ENCODE assay signal across 28 cellular contexts in the genomic region with DNA sequence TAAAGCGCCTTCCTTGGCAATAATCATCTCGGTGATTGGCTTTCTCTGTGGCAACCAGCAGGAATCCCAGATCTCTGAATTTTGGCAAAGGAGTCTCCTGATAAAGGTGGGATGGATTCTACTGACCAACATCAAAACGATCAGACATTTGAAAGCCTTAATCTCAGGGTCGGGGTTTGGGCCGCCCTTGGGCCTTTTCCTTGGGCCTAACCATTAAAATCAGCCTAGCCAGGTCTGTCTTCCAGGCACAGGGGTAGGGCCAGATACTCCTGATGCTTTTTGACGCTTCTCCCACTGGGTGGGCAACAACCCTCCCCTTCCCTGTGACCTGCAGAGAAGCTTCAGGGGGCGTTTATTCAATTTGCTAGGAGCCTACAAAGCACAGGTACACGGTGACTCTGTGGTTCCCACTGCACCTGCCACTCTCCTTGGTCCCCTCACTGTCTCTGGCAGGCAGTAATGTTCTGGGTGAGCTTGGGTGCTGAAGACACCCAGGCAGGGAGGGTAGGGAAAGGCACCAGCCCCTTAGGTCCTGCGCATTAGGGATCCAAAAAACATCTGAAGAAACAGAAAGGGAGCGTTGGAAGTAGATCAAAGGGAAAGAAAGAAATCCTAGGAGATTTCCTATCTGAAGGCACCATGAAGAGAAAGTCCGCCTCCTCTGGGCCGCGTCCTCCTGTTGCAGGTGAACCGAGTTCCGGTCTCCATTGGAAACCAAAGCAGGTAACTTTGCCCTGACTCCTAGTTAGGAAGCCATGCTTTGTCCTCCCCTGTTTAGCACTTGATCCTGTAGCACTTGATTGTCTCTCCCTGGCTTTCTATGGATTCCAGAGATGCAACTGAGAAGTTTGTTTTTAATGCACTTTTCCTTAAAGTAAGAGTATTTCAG. TPM values are rescaled to one million over a fixed set of nuclear protein-coding genes. Genes with fewer than 3 reads are reported as not detected.
DNase-seq lines count a peak whose midpoint lies in the region; ATAC-seq and TF ChIP-seq lines count a peak whose summit lies in the region.
"Had no signal": no experiment of that assay in that cellular context is flagged by ENCODE, and none has a peak within 500 bp of the region (broad histone marks: within the 10 kb centered on the region; RNA-seq: fewer than 3 reads in every experiment).

No MANE protein-coding gene starts in this region.

- ATAC-seq in activated T-helper 17 cell treated with anti-CD3 and anti-CD28 coated beads, Interleukin-2, amount 50 U/mL, for 72 hours (replicated peaks), result no peak
- ATAC-seq: activated CD8-positive, alpha-beta T cell treated with anti-CD3 and anti-CD28 coated beads for 36 hours had no signal

- no peak overlapping the region for H3K4me3 Mint-ChIP-seq in activated naive CD4-positive, alpha-beta T cell treated with anti-CD3 and anti-CD28 coated beads, Interleukin-2, amount 10 ng/mL, durations not matched to agents 7 days and 5 days
- no peak overlapping the region for H3K4me3 Mint-ChIP-seq in activated T-helper 17 cell treated with anti-CD3 and anti-CD28 coated beads, Interleukin-2, amount 50 U/mL, for 72 hours
- H3K4me3 Mint-ChIP-seq in nephron progenitor cell (no peak overlapping the region), type B pancreatic cell (no peak overlapping the region)
- H3K4me3 Mint-ChIP-seq: activated CD8-positive, alpha-beta T cell treated with anti-CD3 and anti-CD28 coated beads for 36 hours had no signal

- H3K4me1 Mint-ChIP-seq in activated naive CD4-positive, alpha-beta T cell treated with anti-CD3 and anti-CD28 coated beads, Interleukin-2, amount 10 ng/mL, durations not matched to agents 7 days and 5 days, result peaks cover 32% of the 10 kb centered on the region
- peaks cover 13% of the 10 kb centered on the region for H3K4me1 Mint-ChIP-seq in activated T-helper 17 cell treated with anti-CD3 and anti-CD28 coated beads, Interleukin-2, amount 50 U/mL, for 72 hours
- H3K4me1 Mint-ChIP-seq in nephron progenitor cell (peaks cover 26% of the 10 kb centered on the region), type B pancreatic cell (ENCODE audit: unreplicated experiment) (peaks cover 17% of the 10 kb centered on the region)

- no peak overlapping the region for H3K27ac Mint-ChIP-seq in activated naive CD4-positive, alpha-beta T cell treated with anti-CD3 and anti-CD28 coated beads, Interleukin-2, amount 10 ng/mL, durations not matched to agents 7 days and 5 days
- peak overlapping the region; percentile 2 for H3K27ac Mint-ChIP-seq in activated T-helper 17 cell treated with anti-CD3 and anti-CD28 coated beads, Interleukin-2, amount 50 U/mL, for 72 hours
- H3K27ac Mint-ChIP-seq in nephron progenitor cell (peak overlapping the region; percentile 65), type B pancreatic cell (peak overlapping the region; percentile 13)
- H3K27ac Mint-ChIP-seq: activated CD8-positive, alpha-beta T cell treated with anti-CD3 and anti-CD28 coated beads for 36 hours; activated T-helper 2 cell treated with anti-CD3 and anti-CD28 coated beads, Interferon-gamma antibody, Interleukin-2, Interleukin-4, amounts not matched to agents 10 μg/mL and 5 μg/mL and 100 μg/mL, durations not matched to agents 14 hours and 24 hours and 36 hours had no signal

- peaks cover 4% of the 10 kb centered on the region for H3K36me3 Mint-ChIP-seq in activated naive CD4-positive, alpha-beta T cell treated with anti-CD3 and anti-CD28 coated beads, Interleukin-2, amount 10 ng/mL, durations not matched to agents 7 days and 5 days
- H3K36me3 Mint-ChIP-seq in activated T-helper 17 cell treated with anti-CD3 and anti-CD28 coated beads, Interleukin-2, amount 50 U/mL, for 72 hours (ENCODE audit: low read depth), result peaks cover 6% of the 10 kb centered on the region
- H3K36me3 Mint-ChIP-seq in nephron progenitor cell (ENCODE audit: low read depth), result no peaks in the 10 kb centered on the region
- no peaks in the 10 kb centered on the region for H3K36me3 Mint-ChIP-seq in type B pancreatic cell

- DNase-seq in activated naive CD4-positive, alpha-beta T cell treated with anti-CD3 and anti-CD28 coated beads, Interleukin-2, amount 10 ng/mL, durations not matched to agents 7 days and 5 days, result peak; percentile 17
- DNase-seq in activated naive CD4-positive, alpha-beta T cell treated with Interleukin-2 at 50 U/mL for 16 hours, result no peak
- DNase-seq in nephron progenitor cell (no peak), type B pancreatic cell (ENCODE audit: extremely low spot score, unreplicated experiment) (no peak), GM10266 (ENCODE audit: extremely low spot score) (no peak), NCI-H146 (lab: John Stamatoyannopoulos, UW) (no peak), glomerular visceral epithelial cell (ENCODE audit: extremely low spot score) (no peak)
- DNase-seq: activated CD4-positive, alpha-beta T cell treated with anti-CD3 and anti-CD28 coated beads for 1 hour; activated CD8-positive, alpha-beta memory T cell treated with anti-CD3 and anti-CD28 coated beads, Interleukin-2, amount 50 U/mL, for 48 hours; activated CD8-positive, alpha-beta T cell treated with anti-CD3 and anti-CD28 coated beads for 36 hours; caudate nucleus; cortex of kidney; effector memory CD4-positive, alpha-beta T cell; HCEC 1CT; islet precursor cell; left ventricle myocardium inferior; mesenchymal stem cell; MM.1S; NCI-H1105 treated with DMSO at 0.1 percent for 48 hours; NCI-H1930; NCI-H510A treated with DMSO at 0.1 percent for 48 hours; RPMI8226; SJCRH30; stimulated activated naive CD4-positive, alpha-beta T cell treated with Interleukin-2 at 50 U/mL for 16 hours; SW 1271 had no signal

- CTCF ChIA-PET in activated naive CD4-positive, alpha-beta T cell treated with anti-CD3 and anti-CD28 coated beads, Interleukin-2, amount 10 ng/mL, durations not matched to agents 7 days and 5 days (lab: Charles Lee), result interaction anchor here (1.0 kb wide), 1 partner anchor 8 kb away, joined by 4 read pairs; no protein-coding TSS in a partner anchor

- no peak for TF ChIP-seq CTCF in nephron progenitor cell (IDR thresholded peaks at IDR 0.05)
- no peak for TF ChIP-seq CTCF in type B pancreatic cell (conservative IDR thresholded peaks at IDR 0.05)
- TF ChIP-seq CTCF in GM10266 (IDR thresholded peaks at IDR 0.05; ENCODE audit: control insufficient read depth, insufficient read depth, low read depth, missing control alignments), result no peak

- H3K9me3 Mint-ChIP-seq in activated naive CD4-positive, alpha-beta T cell treated with anti-CD3 and anti-CD28 coated beads, Interleukin-2, amount 10 ng/mL, durations not matched to agents 7 days and 5 days, result peaks cover 2% of the 10 kb centered on the region
- no peaks in the 10 kb centered on the region for H3K9me3 Mint-ChIP-seq in activated T-helper 17 cell treated with anti-CD3 and anti-CD28 coated beads, Interleukin-2, amount 50 U/mL, for 72 hours
- peaks cover 7% of the 10 kb centered on the region for H3K9me3 Mint-ChIP-seq in nephron progenitor cell
- H3K9me3 Mint-ChIP-seq in type B pancreatic cell, result no peaks in the 10 kb centered on the region
- H3K9me3 Mint-ChIP-seq: activated CD8-positive, alpha-beta T cell treated with anti-CD3 and anti-CD28 coated beads for 36 hours; activated T-helper 2 cell treated with anti-CD3 and anti-CD28 coated beads, Interferon-gamma antibody, Interleukin-2, Interleukin-4, amounts not matched to agents 10 μg/mL and 5 μg/mL and 100 μg/mL, durations not matched to agents 14 hours and 24 hours and 36 hours had no signal

- peaks cover 28% of the 10 kb centered on the region for H3K27me3 Mint-ChIP-seq in activated naive CD4-positive, alpha-beta T cell treated with anti-CD3 and anti-CD28 coated beads, Interleukin-2, amount 10 ng/mL, durations not matched to agents 7 days and 5 days
- no peaks in the 10 kb centered on the region for H3K27me3 Mint-ChIP-seq in activated T-helper 17 cell treated with anti-CD3 and anti-CD28 coated beads, Interleukin-2, amount 50 U/mL, for 72 hours
- H3K27me3 Mint-ChIP-seq in nephron progenitor cell (ENCODE audit: low read depth, poor library complexity), result no peaks in the 10 kb centered on the region
- H3K27me3 Mint-ChIP-seq in type B pancreatic cell, result no peaks in the 10 kb centered on the region
- H3K27me3 Mint-ChIP-seq: activated CD8-positive, alpha-beta T cell treated with anti-CD3 and anti-CD28 coated beads for 36 hours had no signal

RNA-seq across cellular contexts. Expression of a gene that starts 12.3 kb away (rescaled TPM):
- total RNA-seq in activated T-helper 17 cell treated with anti-CD3 and anti-CD28 coated beads, Interleukin-2, amount 50 U/mL, for 72 hours, result 1,000 to 10,000 TPM; 1,202 to 2,371 TPM
- total RNA-seq in type B pancreatic cell (ENCODE audit: low replicate concordance), result 2,993 and 3,564 TPM in 2 replicates
- total RNA-seq: myocyte had no signal

RNA-seq across cellular contexts. Expression of a gene that starts 13.6 kb away (rescaled TPM):
- 10 to 100 TPM; 21.2 to 24.5 TPM for total RNA-seq in activated T-helper 17 cell treated with anti-CD3 and anti-CD28 coated beads, Interleukin-2, amount 50 U/mL, for 72 hours
- total RNA-seq in type B pancreatic cell (ENCODE audit: low replicate concordance), result 23.5 and 40.1 TPM in 2 replicates
